ENCODE assay signal across 13 cellular contexts in genomic region chrX:105975382-105975781, GRCh38.
DNase-seq lines count a peak whose midpoint lies in the region; ATAC-seq and TF ChIP-seq lines count a peak whose summit lies in the region.
"Had no signal": no experiment of that assay in that cellular context is flagged by ENCODE, and none has a peak within 500 bp of the region (broad histone marks: within the 10 kb centered on the region; RNA-seq: fewer than 3 reads in every experiment).

No MANE protein-coding gene starts in this region.

- H3K14ac ChIP-seq in neuronal stem cell (ENCODE audit: low read length) = no peak overlapping the region

- no peaks in the 10 kb centered on the region for H3K9me3 ChIP-seq in PC-3 (ENCODE audit: low read length)
- H3K9me3 ChIP-seq in neuronal stem cell (replicated peaks in 1 of 2; ENCODE audit: control insufficient read depth in 2 of 2, insufficient read depth in 1 of 2, low read depth in 1 of 2, low read length in 2 of 2) = no peaks in the 10 kb centered on the region
- H3K9me3 ChIP-seq: neutrophil, thoracic aorta had no signal

- H2AK5ac ChIP-seq in neuronal stem cell (ENCODE audit: low read depth, low read length) = no peak overlapping the region

- H3F3A ChIP-seq in PC-3 (ENCODE audit: low read length, unreplicated experiment) = no peaks in the 10 kb centered on the region

- POLR2A ChIA-PET in PC-3 (lab: Charles Lee; ENCODE audit: unreplicated experiment) = no interaction called here

- H2BK120ac ChIP-seq in neuronal stem cell (ENCODE audit: low read depth, low read length) = no peak overlapping the region

- H3K4me1 ChIP-seq in PC-3 (ENCODE audit: insufficient read depth, low read length) = no peaks in the 10 kb centered on the region
- H3K4me1 ChIP-seq in neuronal stem cell (ENCODE audit: control insufficient read depth in 2 of 2, insufficient read depth in 1 of 2, low read depth in 1 of 2, low read length in 2 of 2) = no peaks in the 10 kb centered on the region

- H3K79me1 ChIP-seq in neuronal stem cell (ENCODE audit: low read depth, low read length) = no peaks in the 10 kb centered on the region

- H2AFZ ChIP-seq in PC-3 (ENCODE audit: low read length) = no peak overlapping the region
- H2AFZ ChIP-seq in neuronal stem cell (ENCODE audit: low read length) = no peak overlapping the region

- no peak overlapping the region for H2BK5ac ChIP-seq in neuronal stem cell (ENCODE audit: low read length)

- ATAC-seq in PC-3 = peak; percentile 46; the same call in 1 of the 2 replicates
- no peak for ATAC-seq in GM18520 (IDR thresholded peaks at IDR 0.05; ENCODE audit: unreplicated experiment)
- ATAC-seq: activated T-cell treated with anti-CD3 and anti-CD28 coated beads, Interleukin-2, amount 50 U/mL, for 4 hours had no signal

- H3K79me2 ChIP-seq in PC-3 (ENCODE audit: low read length) = no peaks in the 10 kb centered on the region

- no peak overlapping the region for H3K18ac ChIP-seq in neuronal stem cell (ENCODE audit: low read length)

- H3K27ac ChIP-seq in PC-3 (ENCODE audit: low read length) (no peak overlapping the region), neuronal stem cell (replicated peaks; ENCODE audit: low read length) (no peak overlapping the region)
- H3K27ac ChIP-seq: neutrophil, thoracic aorta had no signal

- BruUV-seq in PC-3 (replicated peaks; lab: Mats Ljungman, UMichigan) = no TSS peak

- DNase-seq in H4 (ENCODE audit: low spot score) = peak; percentile 17
- peak; percentile 50 for DNase-seq in PC-3
- DNase-seq in fibroblast of mammary gland (ENCODE audit: low read depth) = peak; percentile 14
- DNase-seq in neuronal stem cell (ENCODE audit: low spot score) = peak; percentile 1
- no peak for DNase-seq in ureter (ENCODE audit: low spot score)
- no peak for DNase-seq in lower leg skin (ENCODE audit: low spot score in 2 of 2)
- DNase-seq in mesenteric fat pad (ENCODE audit: low spot score) = no peak
- DNase-seq: activated T-cell treated with anti-CD3 and anti-CD28 coated beads, Interleukin-2, amount 50 U/mL, for 4 hours; GOT3; NCI-H1436 had no signal

- H3K4me3 ChIP-seq in PC-3 (ENCODE audit: low read length) (no peak overlapping the region), fibroblast of mammary gland (ENCODE audit: control insufficient read depth, low read depth, low read length) (no peak overlapping the region), neuronal stem cell (ENCODE audit: low read length in 2 of 2) (no peak overlapping the region), lower leg skin (ENCODE audit: low read depth, poor library complexity, severe bottlenecking) (no peak overlapping the region)
- H3K4me3 ChIP-seq: thoracic aorta had no signal

- H2BK12ac ChIP-seq in neuronal stem cell (ENCODE audit: low read length) = no peak overlapping the region

- H3K9me2 ChIP-seq in PC-3 (replicated peaks; ENCODE audit: low read length) = no peaks in the 10 kb centered on the region

- H3K36me3 ChIP-seq in PC-3 (ENCODE audit: low read depth, low read length) = no peaks in the 10 kb centered on the region
- H3K36me3 ChIP-seq in neuronal stem cell (replicated peaks in 1 of 2; ENCODE audit: control insufficient read depth in 2 of 2, insufficient read depth in 2 of 2, low read length in 2 of 2) = no peaks in the 10 kb centered on the region
- H3K36me3 ChIP-seq: neutrophil, thoracic aorta had no signal

- H4K8ac ChIP-seq in neuronal stem cell (ENCODE audit: low read depth, low read length) = no peak overlapping the region

- peak; percentile 65 for TF ChIP-seq CTCF in PC-3 (conservative IDR thresholded peaks at IDR 0.05; ENCODE audit: low read depth, low read length)
- peak; percentile 14 for TF ChIP-seq CTCF in fibroblast of mammary gland (conservative IDR thresholded peaks at IDR 0.05; ENCODE audit: control insufficient read depth, insufficient read depth, low read depth, low read length)
- no peak for TF ChIP-seq CTCF in lower leg skin (IDR thresholded peaks at IDR 0.05)

- intact Hi-C loops in PC-3 (cut with micrococcal nuclease) = loop anchor here (1.0 to 10.0 kb wide), 3 partner anchors 65 to 421 kb away; partner anchors contain the start of gene PWWP3B
- intact Hi-C loops in lower leg skin (cut with DNase I; ENCODE audit: low total_unique reads) = no loop called here

- H4K20me1 ChIP-seq in PC-3 (ENCODE audit: low read length) = no peaks in the 10 kb centered on the region

- no peak overlapping the region for H2BK15ac ChIP-seq in neuronal stem cell (ENCODE audit: low read length)

- CTCF ChIA-PET in PC-3 (lab: Charles Lee) = interaction anchor here (0.7 kb wide), 1 partner anchor 192 kb away, joined by 3 read pairs; the partner anchor contains the start of gene PWWP3B

- no peak overlapping the region for H3K4ac ChIP-seq in neuronal stem cell (ENCODE audit: low read length)

- H3K27me3 ChIP-seq in PC-3 (ENCODE audit: low read length) (peaks cover 4% of the 10 kb centered on the region; the same call in 1 of the 2 replicates), neuronal stem cell (ENCODE audit: control insufficient read depth in 3 of 3, insufficient read depth in 3 of 3, low read depth in 1 of 3, low read length in 3 of 3) (peaks cover 0 to 9% (median 0%) of the 10 kb centered on the region in 3 experiments)
- H3K27me3 ChIP-seq: neutrophil had no signal

- no peak overlapping the region for H3K23ac ChIP-seq in neuronal stem cell (ENCODE audit: low read depth, low read length, poor library complexity)

- H3K9ac ChIP-seq in PC-3 (ENCODE audit: low read length) = no peak overlapping the region
- H3K9ac ChIP-seq in neuronal stem cell (ENCODE audit: low read depth, low read length, poor library complexity) = no peak overlapping the region

- no peak for TF ChIP-seq POLR2A in lower leg skin (IDR thresholded peaks at IDR 0.05)

- no peak overlapping the region for H4K91ac ChIP-seq in neuronal stem cell (ENCODE audit: low read depth, low read length, poor library complexity)

- H3K4me2 ChIP-seq in PC-3 (ENCODE audit: low read length) (no peak overlapping the region), neuronal stem cell (ENCODE audit: insufficient read depth, low read length, poor library complexity, severe bottlenecking) (no peak overlapping the region)

Comparison
In these comparisons a context has a peak if more than half of its experiments do, and no peak if none do; other contexts are left out.
1. DNase-seq: peak in H4 (single experiment), PC-3 (single experiment), fibroblast of mammary gland (single experiment) and neuronal stem cell (single experiment); none in ureter (single experiment), lower leg skin (0 of 2) and mesenteric fat pad (single experiment).
2. CTCF ChIP-seq: peak in PC-3 (single experiment) and fibroblast of mammary gland (single experiment); none in lower leg skin (0 of 3).